15 cellular contexts compared by ENCODE assay signal in genomic region chr5:143347698-143348344, GRCh38. TPM values are rescaled to one million over a fixed set of nuclear protein-coding genes. Genes with fewer than 3 reads are reported as not detected.
DNase-seq lines count a peak whose midpoint lies in the region; ATAC-seq, FAIRE-seq and TF ChIP-seq lines count a peak whose summit lies in the region.
"Had no signal": no experiment of that assay in that cellular context is flagged by ENCODE, and none has a peak within 500 bp of the region (broad histone marks: within the 10 kb centered on the region; RNA-seq: fewer than 3 reads in every experiment).

No MANE protein-coding gene starts in this region.

- H3K4me3 Mint-ChIP-seq in nephron progenitor cell: no peak overlapping the region
- H3K4me3 Mint-ChIP-seq: activated CD8-positive, alpha-beta memory T cell treated with anti-CD3 and anti-CD28 coated beads, Interleukin-2, amount 10 ng/mL, durations not matched to agents 7 days and 5 days; T-helper 17 cell had no signal

- TF ChIP-seq RAD21 in A549 (conservative IDR thresholded peaks at IDR 0.05 in 1 of 2, IDR thresholded peaks at IDR 0.05 in 1 of 2): no peak

- ATAC-seq in A549 (peak in 1 of 2 experiments; percentile 6; a peak in 1 of 6 replicates), GM18861 (IDR thresholded peaks at IDR 0.05; ENCODE audit: unreplicated experiment) (no peak)
- ATAC-seq: activated CD8-positive, alpha-beta memory T cell treated with anti-CD3 and anti-CD28 coated beads, Interleukin-2, amount 10 ng/mL, durations not matched to agents 7 days and 5 days; body of pancreas; T-helper 17 cell had no signal

- TF ChIP-seq POLR2A in A549 (IDR thresholded peaks at IDR 0.05; ENCODE audit: low read length) (no peak), esophagus muscularis mucosa (IDR thresholded peaks at IDR 0.05; ENCODE audit: low read depth) (no peak), stomach (IDR thresholded peaks at IDR 0.05) (no peak), vagina (IDR thresholded peaks at IDR 0.05) (no peak)

- peaks cover 44% of the 10 kb centered on the region for H4K20me1 ChIP-seq in GM23248 (ENCODE audit: insufficient read depth)

- H3K27ac ChIP-seq in A549: peak overlapping the region; percentile 22 to 58; a peak in 4 of 6 replicates
- peak overlapping the region; percentile 75 for H3K27ac ChIP-seq in GM23248
- peak overlapping the region in 3 of 4 donors; percentile 12 to 40 (median 15) for H3K27ac ChIP-seq in esophagus muscularis mucosa (replicated peaks in 1 of 4)
- H3K27ac ChIP-seq in stomach: peak overlapping the region in 1 of 5 donors; percentile 15
- no peak overlapping the region for H3K27ac ChIP-seq in vagina
- H3K27ac ChIP-seq: body of pancreas had no signal

- peak overlapping the region; percentile 49 for H3K27ac Mint-ChIP-seq in nephron progenitor cell
- H3K27ac Mint-ChIP-seq: activated CD8-positive, alpha-beta memory T cell treated with anti-CD3 and anti-CD28 coated beads, Interleukin-2, amount 10 ng/mL, durations not matched to agents 7 days and 5 days; T-helper 17 cell had no signal

- no peaks in the 10 kb centered on the region for H3K27me3 ChIP-seq in GM23248 (replicated peaks; ENCODE audit: insufficient read depth)
- no peaks in the 10 kb centered on the region for H3K27me3 ChIP-seq in esophagus muscularis mucosa
- no peaks in the 10 kb centered on the region for H3K27me3 ChIP-seq in stomach
- no peaks in the 10 kb centered on the region for H3K27me3 ChIP-seq in vagina
- H3K27me3 ChIP-seq: body of pancreas had no signal

- FAIRE-seq in A549 (lab: Jason Lieb, UNC): no peak

- intact Hi-C loops in esophagus muscularis mucosa (cut with DNase I) (no loop called here), stomach (cut with DNase I; ENCODE audit: low total_unique reads) (no loop called here), vagina (cut with DNase I) (no loop called here)

- DNase-seq in A549 (ENCODE audit: low read depth in 1 of 2, low spot score in 1 of 2): no peak
- DNase-seq in GM23248: no peak
- DNase-seq in esophagus muscularis mucosa (ENCODE audit: extremely low spot score): no peak
- DNase-seq in nephron progenitor cell: no peak
- DNase-seq in stomach: no peak
- no peak for DNase-seq in vagina (ENCODE audit: extremely low spot score in 2 of 2)
- no peak for DNase-seq in NK-92 (lab: John Stamatoyannopoulos, UW; ENCODE audit: unreplicated experiment)
- DNase-seq: activated CD4-positive, alpha-beta T cell treated with anti-CD3 and anti-CD28 coated beads for 1 hour; activated CD8-positive, alpha-beta memory T cell treated with anti-CD3 and anti-CD28 coated beads, Interleukin-2, amount 10 ng/mL, durations not matched to agents 7 days and 5 days; activated gamma-delta T cell treated with Interleukin-2 at 50 U/mL for 16 hours; body of pancreas; NCI-H1105 treated with DMSO at 0.1 percent for 48 hours; SHP77; T-helper 17 cell had no signal

- H3K9me3 ChIP-seq in A549 (no peaks in the 10 kb centered on the region), GM23248 (ENCODE audit: low read depth) (no peaks in the 10 kb centered on the region), esophagus muscularis mucosa (no peaks in the 10 kb centered on the region), stomach (no peaks in the 10 kb centered on the region), vagina (no peaks in the 10 kb centered on the region)
- H3K9me3 ChIP-seq: body of pancreas had no signal

- WGBS in A549 (ENCODE audit: missing lambda C conversion rate): 54% methylated on average over 3 of the region's 3 CpGs
- 54 to 59% methylated on average over 3 of the region's 3 CpGs for WGBS in GM23248 (ENCODE audit: low coverage in 1 of 2, low lambda C conversion rate in 2 of 2, missing lambda C conversion rate in 2 of 2), 2 experiments
- WGBS in esophagus muscularis mucosa: 65% methylated on average over 3 of the region's 3 CpGs
- WGBS in stomach, 5 donors: 56 to 73% (median 67%) methylated on average over 3 of the region's 3 CpGs

- H3K4me3 ChIP-seq in A549 (no peak overlapping the region), GM23248 (no peak overlapping the region), esophagus muscularis mucosa (no peak overlapping the region), stomach (no peak overlapping the region), vagina (no peak overlapping the region)
- H3K4me3 ChIP-seq: body of pancreas had no signal

- H3K4me1 Mint-ChIP-seq in nephron progenitor cell: peaks cover 10% of the 10 kb centered on the region

- H3F3A ChIP-seq in GM23248 (ENCODE audit: insufficient read depth): peaks cover 77% of the 10 kb centered on the region

- CTCF ChIA-PET in A549 (lab: Yijun Ruan, JAX): interaction anchor here (0.9 kb wide), 1 partner anchor 9 kb away, joined by 3 read pairs; no protein-coding TSS in a partner anchor

- no peaks in the 10 kb centered on the region for H3K27me3 Mint-ChIP-seq in nephron progenitor cell (ENCODE audit: low read depth, poor library complexity)
- H3K27me3 Mint-ChIP-seq: activated CD8-positive, alpha-beta memory T cell treated with anti-CD3 and anti-CD28 coated beads, Interleukin-2, amount 10 ng/mL, durations not matched to agents 7 days and 5 days; T-helper 17 cell had no signal

- POLR2A ChIA-PET in A549 (lab: Yijun Ruan, JAX): no interaction called here

- TF ChIP-seq CTCF in A549 (IDR thresholded peaks at IDR 0.05): no peak
- no peak for TF ChIP-seq CTCF in esophagus muscularis mucosa (IDR thresholded peaks at IDR 0.05)
- no peak for TF ChIP-seq CTCF in nephron progenitor cell (IDR thresholded peaks at IDR 0.05)
- no peak for TF ChIP-seq CTCF in stomach (IDR thresholded peaks at IDR 0.05)
- no peak for TF ChIP-seq CTCF in vagina (IDR thresholded peaks at IDR 0.05)

- H3K4me1 ChIP-seq in A549 (peaks cover 82% of the 10 kb centered on the region), GM23248 (ENCODE audit: insufficient read depth) (peaks cover 75% of the 10 kb centered on the region), esophagus muscularis mucosa (peaks cover 64 to 93% (median 83%) of the 10 kb centered on the region in 4 donors), stomach (peaks cover 0 to 76% (median 45%) of the 10 kb centered on the region in 4 donors), vagina (peaks cover 56% of the 10 kb centered on the region)

- 0 out of 2 replicates have a peak overlapping the region, but pooled peaks have one; percentile 27 for H3K9ac ChIP-seq in GM23248

- no peaks in the 10 kb centered on the region for H3K36me3 Mint-ChIP-seq in nephron progenitor cell (ENCODE audit: low read depth)

- H3K9me2 ChIP-seq in GM23248 (ENCODE audit: insufficient read depth): no peaks in the 10 kb centered on the region

- TF ChIP-seq EP300 in A549 (IDR thresholded peaks at IDR 0.05): no peak
- no peak for TF ChIP-seq EP300 in esophagus muscularis mucosa (IDR thresholded peaks at IDR 0.05)
- no peak for TF ChIP-seq EP300 in stomach (IDR thresholded peaks at IDR 0.05)

- peaks cover 100% of the 10 kb centered on the region for H3K79me2 ChIP-seq in GM23248 (ENCODE audit: insufficient read depth)

- H3K36me3 ChIP-seq in GM23248 (ENCODE audit: low read depth) (peaks cover 12% of the 10 kb centered on the region), esophagus muscularis mucosa (no peaks in the 10 kb centered on the region), stomach (no peaks in the 10 kb centered on the region), vagina (no peaks in the 10 kb centered on the region)

- in situ Hi-C loops in GM23248 (cut with MboI): no loop called here

- no peaks in the 10 kb centered on the region for H3K9me3 Mint-ChIP-seq in nephron progenitor cell

- H3K4me2 ChIP-seq in A549 (peak overlapping the region; percentile 40), GM23248 (ENCODE audit: unreplicated experiment) (peak overlapping the region; percentile 30)

- H2AFZ ChIP-seq in GM23248: no peak overlapping the region

TF ChIP-seq in A549, 52 proteins besides CTCF, POLR2A, EP300 and RAD21:
- TF ChIP-seq TFCP2L1 (CRISPR knock-in tag; IDR thresholded peaks at IDR 0.05): no peak
- TF ChIP-seq NFE2L2 (conservative IDR thresholded peaks at IDR 0.05; ENCODE audit: low read length): no peak
- no peak for TF ChIP-seq NPAS2 (CRISPR knock-in tag; IDR thresholded peaks at IDR 0.05; ENCODE audit: borderline replicate concordance)
- TF ChIP-seq EHF (CRISPR knock-in tag; IDR thresholded peaks at IDR 0.05): no peak
- no peak for TF ChIP-seq CBX2 (IDR thresholded peaks at IDR 0.05; ENCODE audit: borderline replicate concordance, low read depth)
- TF ChIP-seq CHD4 (IDR thresholded peaks at IDR 0.05; ENCODE audit: borderline replicate concordance): no peak
TF ChIP-seq in A549: peak in this region for 0.

RNA-seq across cellular contexts. Expression of gene NR3C1, which starts 55.7 kb away (rescaled TPM):
- polyA plus RNA-seq in A549 (2011; rRNA removed) (73.0 and 79.5 TPM in 2 replicates), A549 (2017; fragmentation: RNase III; extraction: RNeasy Plus Mini Kit Qiagen cat#74134 plus additional on column Dnase treatment) (46.5 to 48.8 TPM (median 48.2 TPM) in 3 replicates), GM23248 (2016; fragmentation: Nextera tagmentation; extraction: Ambion mirVana) (100 and 103 TPM in 2 replicates), stomach (10 to 100 TPM; 11.5 to 18.6 (median 12.9) TPM)
- 14.9 and 18.7 TPM in 2 replicates for polyA plus RNA-seq in A549 (2012; cell fraction: cytosol; rRNA removed)
- 10.0 and 13.8 TPM in 2 replicates for polyA plus RNA-seq in A549 (2012; cell fraction: nucleus; rRNA removed)
- polyA minus RNA-seq in A549 (2011; rRNA and poly(A)+ RNA removed): 82.2 and 84.0 TPM in 2 replicates
- total RNA-seq in GM23248 (2014; rRNA removed; shearing (Covaris generic)): 121 and 125 TPM in 2 replicates
- total RNA-seq in esophagus muscularis mucosa (10 to 100 TPM; 79.2 to 92.3 (median 89.3) TPM), stomach (10 to 100 TPM in 4 of 5 donors, 1 to 10 TPM in 1; 6.4 to 82.8 (median 52.6) TPM), vagina (46.7 TPM)
